Comparison of ENCODE assay signal across 8 cellular contexts in genomic region chr15:64460206-64460736, GRCh38. TPM values are rescaled to one million over a fixed set of nuclear protein-coding genes. Genes with fewer than 3 reads are reported as not detected.
DNase-seq lines count a peak whose midpoint lies in the region; ATAC-seq and TF ChIP-seq lines count a peak whose summit lies in the region.

TSS of gene ZNF609 (plus strand) at chr15:64460578. CDS start at chr15:64499420, 38,842 bp downstream.

- peak; percentile 78 for ATAC-seq in GM23338
- ATAC-seq in activated naive CD8-positive, alpha-beta T cell treated with anti-CD3 and anti-CD28 coated beads, Interleukin-2, amount 10 ng/mL, durations not matched to agents 7 days and 5 days (ENCODE audit: low read depth) = peak; percentile 73

- POLR2A ChIA-PET in activated naive CD8-positive, alpha-beta T cell treated with anti-CD3 and anti-CD28 coated beads, Interleukin-2, amount 10 ng/mL, durations not matched to agents 7 days and 5 days (lab: Charles Lee) = interaction anchor here (0.6 to 3.3 kb wide), 12 partner anchors 10 to 187 kb away, joined by 3 to 19 read pairs (median 4); partner anchors contain the start of gene TRIP4

- H3K27ac ChIP-seq in GM23338 (ENCODE audit: low read depth) (peak within 1 kb of the TSS; percentile 95), osteoblast (ENCODE audit: low read depth, low read length) (peak within 1 kb of the TSS; percentile 33), temporal lobe (ENCODE audit: low read depth, low read length) (peak within 1 kb of the TSS; percentile 90)

- peaks cover 9% of the 10 kb centered on the region; the same call in 1 of the 2 replicates for H3F3A ChIP-seq in GM23338 (replicated peaks; ENCODE audit: low read depth)

- no peaks in the 10 kb centered on the region for H3K9me3 Mint-ChIP-seq in GM23338
- H3K9me3 Mint-ChIP-seq in activated naive CD8-positive, alpha-beta T cell treated with anti-CD3 and anti-CD28 coated beads, Interleukin-2, amount 10 ng/mL, durations not matched to agents 7 days and 5 days = no peaks in the 10 kb centered on the region

- H3K27me3 ChIP-seq in GM23338 (ENCODE audit: insufficient read depth) (no peaks in the 10 kb centered on the region), osteoblast (ENCODE audit: insufficient read depth, low read length) (no peaks in the 10 kb centered on the region)

- H3K79me2 ChIP-seq in GM23338 (replicated peaks; ENCODE audit: insufficient read depth) = peaks cover 41% of the 10 kb centered on the region
- H3K79me2 ChIP-seq in osteoblast (ENCODE audit: insufficient read depth, low read length) = peaks cover 39% of the 10 kb centered on the region

- DNase-seq in DMS153 (lab: John Stamatoyannopoulos, UW) (peak; percentile 46), GM23338 (ENCODE audit: low spot score) (peak; percentile 100), NB4 (ENCODE audit: low read depth) (peak; percentile 92), SW 1271 (lab: John Stamatoyannopoulos, UW) (peak; percentile 91 to 95), head of caudate nucleus (peak; percentile 85 to 97 (median 93)), osteoblast (ENCODE audit: insufficient read length, low spot score, missing footprints) (peak; percentile 98)
- peak; percentile 96 for DNase-seq in activated naive CD8-positive, alpha-beta T cell treated with anti-CD3 and anti-CD28 coated beads, Interleukin-2, amount 10 ng/mL, durations not matched to agents 7 days and 5 days

- intact Hi-C loops in head of caudate nucleus (cut with DNase I) = loop anchor here (10.0 kb wide), 1 partner anchor 55 kb away; no protein-coding TSS in a partner anchor

- H2AFZ ChIP-seq in GM23338 (peak within 1 kb of the TSS; percentile 80), osteoblast (ENCODE audit: low read length) (peak within 1 kb of the TSS; percentile 92)

- H3K4me3 ChIP-seq in GM23338 (peak within 1 kb of the TSS; percentile 84), NB4 (ENCODE audit: low read depth, low read length) (peak within 1 kb of the TSS; percentile 80), osteoblast (ENCODE audit: insufficient read depth, low read length) (peak within 1 kb of the TSS; percentile 75)

- H3K4me1 Mint-ChIP-seq in GM23338 = peaks cover 47% of the 10 kb centered on the region
- H3K4me1 Mint-ChIP-seq in activated naive CD8-positive, alpha-beta T cell treated with anti-CD3 and anti-CD28 coated beads, Interleukin-2, amount 10 ng/mL, durations not matched to agents 7 days and 5 days = peaks cover 60% of the 10 kb centered on the region

- no peaks in the 10 kb centered on the region; the same call in 1 of the 3 replicates for H3K36me3 Mint-ChIP-seq in GM23338 (ENCODE audit: low read depth)
- peaks cover 13% of the 10 kb centered on the region for H3K36me3 Mint-ChIP-seq in activated naive CD8-positive, alpha-beta T cell treated with anti-CD3 and anti-CD28 coated beads, Interleukin-2, amount 10 ng/mL, durations not matched to agents 7 days and 5 days

- TF ChIP-seq POLR2A in NB4 (IDR thresholded peaks at IDR 0.05; ENCODE audit: extremely low read depth, insufficient read length) = peak; percentile 47

- H3K4me1 ChIP-seq in GM23338 (ENCODE audit: insufficient read depth) (peaks cover 41% of the 10 kb centered on the region), osteoblast (ENCODE audit: insufficient read depth, low read length) (peaks cover 18% of the 10 kb centered on the region)

- no peaks in the 10 kb centered on the region for H3K9me3 ChIP-seq in osteoblast (ENCODE audit: low read depth, low read length)

- H3K4me2 ChIP-seq in GM23338 = peak within 1 kb of the TSS; percentile 91
- H3K4me2 ChIP-seq in osteoblast (ENCODE audit: insufficient read depth, low read length) = peak within 1 kb of the TSS; percentile 93

- peaks cover 2% of the 10 kb centered on the region for H3K27me3 Mint-ChIP-seq in GM23338 (ENCODE audit: insufficient read depth, low read depth, poor library complexity)
- H3K27me3 Mint-ChIP-seq in activated naive CD8-positive, alpha-beta T cell treated with anti-CD3 and anti-CD28 coated beads, Interleukin-2, amount 10 ng/mL, durations not matched to agents 7 days and 5 days = no peaks in the 10 kb centered on the region

- H3K4me3 Mint-ChIP-seq in GM23338 = peak within 1 kb of the TSS; percentile 88
- peak within 1 kb of the TSS; percentile 92 for H3K4me3 Mint-ChIP-seq in activated naive CD8-positive, alpha-beta T cell treated with anti-CD3 and anti-CD28 coated beads, Interleukin-2, amount 10 ng/mL, durations not matched to agents 7 days and 5 days

- no peaks in the 10 kb centered on the region for H3K9me2 ChIP-seq in GM23338 (ENCODE audit: insufficient read depth)

- H4K20me1 ChIP-seq in GM23338 (replicated peaks; ENCODE audit: insufficient read depth) = peaks cover 27% of the 10 kb centered on the region
- peaks cover 29% of the 10 kb centered on the region for H4K20me1 ChIP-seq in osteoblast (ENCODE audit: insufficient read depth, low read length)

- H3K36me3 ChIP-seq in GM23338 (ENCODE audit: insufficient read depth) (no peaks in the 10 kb centered on the region), osteoblast (ENCODE audit: insufficient read depth, low read length) (peaks cover 9% of the 10 kb centered on the region)

- peak within 1 kb of the TSS; percentile 92 for H3K27ac Mint-ChIP-seq in GM23338
- H3K27ac Mint-ChIP-seq in activated naive CD8-positive, alpha-beta T cell treated with anti-CD3 and anti-CD28 coated beads, Interleukin-2, amount 10 ng/mL, durations not matched to agents 7 days and 5 days = peak within 1 kb of the TSS; percentile 84

- no peak for TF ChIP-seq CTCF in GM23338 (conservative IDR thresholded peaks at IDR 0.05; ENCODE audit: low read depth in 2 of 2)
- no peak for TF ChIP-seq CTCF in NB4 (IDR thresholded peaks at IDR 0.05; ENCODE audit: low read depth, low read length)
- peak; percentile 7 for TF ChIP-seq CTCF in osteoblast (IDR thresholded peaks at IDR 0.05; ENCODE audit: extremely low read depth, low read depth, low read length)

TF ChIP-seq in GM23338, 12 proteins besides CTCF, POLR2A, EP300 and RAD21 (continues in another document):
- no peak for TF ChIP-seq EZH2 (IDR thresholded peaks at IDR 0.05; ENCODE audit: low read depth, unreplicated experiment)
- TF ChIP-seq NANOG (IDR thresholded peaks at IDR 0.05; ENCODE audit: borderline replicate concordance) = 0 out of 2 replicates have a peak, but pooled peaks have one; percentile 38
- no peak for TF ChIP-seq STAT1 (IDR thresholded peaks at IDR 0.05; ENCODE audit: unreplicated experiment)
- no peak for TF ChIP-seq ETS1 (IDR thresholded peaks at IDR 0.05)
- TF ChIP-seq CREB1 (CRISPR knock-in tag; IDR thresholded peaks at IDR 0.05; ENCODE audit: low read depth) = peak; percentile 77

RNA-seq across cellular contexts. Expression of gene ZNF609, which starts in this region (rescaled TPM):
- 34.2 and 40.2 TPM in 2 replicates for total RNA-seq in GM23338 (2014; rRNA removed; shearing (Covaris generic))
- 26.4 and 29.6 TPM in 2 replicates for polyA plus RNA-seq in GM23338 (2016; fragmentation: Nextera tagmentation; extraction: Ambion mirVana)
- total RNA-seq in activated naive CD8-positive, alpha-beta T cell treated with anti-CD3 and anti-CD28 coated beads, Interleukin-2, amount 10 ng/mL, durations not matched to agents 7 days and 5 days = 10 to 100 TPM; 52.2 to 57.2 TPM
- total RNA-seq in osteoblast (20.6 and 20.9 TPM in 2 replicates), temporal lobe (32.2 TPM)

Comparison
In these comparisons a context has a peak if more than half of its experiments do, and no peak if none do; other contexts are left out.
1. Peak in every context shown above with its lines: DNase-seq, ATAC-seq, H3K4me3 ChIP-seq and H3K27ac ChIP-seq.
2. DNase-seq: peak in every context shown above with its lines; median percentile 100 in GM23338; 98 in osteoblast; 96 in activated naive CD8-positive, alpha-beta T cell treated with anti-CD3 and anti-CD28 coated beads, Interleukin-2, amount 10 ng/mL, durations not matched to agents 7 days and 5 days; 93 in SW 1271; 93 in head of caudate nucleus; 92 in NB4; 46 in DMS153.
3. H3K27ac ChIP-seq: peak in every context shown above with its lines; median percentile 95 in GM23338; 90 in temporal lobe; 33 in osteoblast.